ENCODE assay signal across 9 cellular contexts in genomic region chr22:43289976-43290663, GRCh38. TPM values are rescaled to one million over a fixed set of nuclear protein-coding genes. Genes with fewer than 3 reads are reported as not detected.
DNase-seq lines count a peak whose midpoint lies in the region; ATAC-seq and TF ChIP-seq lines count a peak whose summit lies in the region.
"Had no signal": no experiment of that assay in that cellular context is flagged by ENCODE, and none has a peak within 500 bp of the region (broad histone marks: within the 10 kb centered on the region; RNA-seq: fewer than 3 reads in every experiment).

No MANE protein-coding gene starts in this region.

- H3K36me3 ChIP-seq in GM23248 (ENCODE audit: low read depth) = no peaks in the 10 kb centered on the region
- no peaks in the 10 kb centered on the region for H3K36me3 ChIP-seq in gastrocnemius medialis

- no peaks in the 10 kb centered on the region for H3F3A ChIP-seq in GM23248 (ENCODE audit: insufficient read depth)

- no peak for TF ChIP-seq POLR2A in gastrocnemius medialis (IDR thresholded peaks at IDR 0.05)

- H3K9me2 ChIP-seq in GM23248 (ENCODE audit: insufficient read depth) = no peaks in the 10 kb centered on the region

- ATAC-seq in gastrocnemius medialis (no peak), HG03097 (IDR thresholded peaks at IDR 0.05; ENCODE audit: low FRiP score, unreplicated experiment) (no peak), GM19351 (IDR thresholded peaks at IDR 0.05; ENCODE audit: unreplicated experiment) (no peak), HG02798 (IDR thresholded peaks at IDR 0.05; ENCODE audit: poor library complexity, unreplicated experiment) (no peak), HG02588 (IDR thresholded peaks at IDR 0.05; ENCODE audit: unreplicated experiment) (no peak)
- ATAC-seq: Panc1 had no signal

- H3K27ac ChIP-seq in GM23248 = no peak overlapping the region
- H3K27ac ChIP-seq in gastrocnemius medialis = peak overlapping the region in 3 of 4 donors; percentile 31 to 44 (median 31)

- TF ChIP-seq CTCF in fibroblast of mammary gland (conservative IDR thresholded peaks at IDR 0.05; ENCODE audit: control insufficient read depth, insufficient read depth, low read depth, low read length) = no peak
- TF ChIP-seq CTCF in gastrocnemius medialis (IDR thresholded peaks at IDR 0.05 in 4 of 5, conservative IDR thresholded peaks at IDR 0.05 in 1 of 5) = no peak

- H3K4me1 ChIP-seq in GM23248 (ENCODE audit: insufficient read depth) (no peaks in the 10 kb centered on the region), gastrocnemius medialis (no peaks in the 10 kb centered on the region)

- intact Hi-C loops in gastrocnemius medialis (cut with DNase I; ENCODE audit: low total_unique reads) = no loop called here

- peak overlapping the region; percentile 68 for H3K4me2 ChIP-seq in GM23248 (ENCODE audit: unreplicated experiment)

- H3K27me3 ChIP-seq in GM23248 (replicated peaks; ENCODE audit: insufficient read depth) (no peaks in the 10 kb centered on the region; the same call in 1 of the 2 replicates), gastrocnemius medialis (peaks cover 0 to 17% (median 6%) of the 10 kb centered on the region in 3 donors)

- no peaks in the 10 kb centered on the region for H3K79me2 ChIP-seq in GM23248 (ENCODE audit: insufficient read depth)

- H2AFZ ChIP-seq in GM23248 = peak overlapping the region; percentile 47; the same call in 1 of the 2 replicates

- DNase-seq in GM23248 = peak; percentile 54
- peak; percentile 62 for DNase-seq in NCI-H345 treated with DMSO at 0.1 percent for 48 hours (lab: John Stamatoyannopoulos, UW; ENCODE audit: unreplicated experiment)
- peak; percentile 36 for DNase-seq in fibroblast of mammary gland (ENCODE audit: low read depth)
- DNase-seq in gastrocnemius medialis = peak in 1 of 2 donors; percentile 43

- H4K20me1 ChIP-seq in GM23248 (ENCODE audit: insufficient read depth) = no peaks in the 10 kb centered on the region

- H3K4me3 ChIP-seq in GM23248 (peak overlapping the region; percentile 51; the same call in 1 of the 2 replicates), fibroblast of mammary gland (ENCODE audit: control insufficient read depth, low read depth, low read length) (no peak overlapping the region), gastrocnemius medialis (no peak overlapping the region)

- H3K9ac ChIP-seq in GM23248 = no peak overlapping the region

- no peaks in the 10 kb centered on the region for H3K9me3 ChIP-seq in GM23248 (ENCODE audit: low read depth)
- no peaks in the 10 kb centered on the region for H3K9me3 ChIP-seq in gastrocnemius medialis

- in situ Hi-C loops in GM23248 (cut with MboI) (no loop called here), gastrocnemius medialis (cut with MboI; ENCODE audit: low sequenced_read_pairs in 4 of 4) (no loop called here)

- 27 to 31% methylated on average over 10 of the region's 10 CpGs for WGBS in GM23248 (ENCODE audit: low coverage in 1 of 2, low lambda C conversion rate in 2 of 2, missing lambda C conversion rate in 2 of 2), 2 experiments

RNA-seq across cellular contexts. Expression of gene SCUBE1, which starts 53.1 kb away (rescaled TPM):
- total RNA-seq in GM23248 (2014; rRNA removed; shearing (Covaris generic)) = not detected in 2 replicates
- polyA plus RNA-seq in GM23248 (2016; fragmentation: Nextera tagmentation; extraction: Ambion mirVana) = not detected in 2 replicates
- under 1 TPM; 0.20 to 0.55 (median 0.41) TPM for total RNA-seq in gastrocnemius medialis
